ENCODE assay signal across 19 cellular contexts in genomic region chr6:16754864-16755263, GRCh38. TPM values are rescaled to one million over a fixed set of nuclear protein-coding genes. Genes with fewer than 3 reads are reported as not detected.
DNase-seq lines count a peak whose midpoint lies in the region; ATAC-seq and TF ChIP-seq lines count a peak whose summit lies in the region.
"Had no signal": no experiment of that assay in that cellular context is flagged by ENCODE, and none has a peak within 500 bp of the region (broad histone marks: within the 10 kb centered on the region; RNA-seq: fewer than 3 reads in every experiment).

No MANE protein-coding gene starts in this region.

- CTCF ChIA-PET in PC-3 (lab: Charles Lee) = no interaction called here
- CTCF ChIA-PET in naive thymus-derived CD4-positive, alpha-beta T cell (lab: Charles Lee) = no interaction called here

- peaks cover 28% of the 10 kb centered on the region for H3F3A ChIP-seq in PC-3 (ENCODE audit: low read length, unreplicated experiment)

- H3K27ac ChIP-seq in left ventricle myocardium inferior (replicated peaks) (peak overlapping the region; percentile 50), PC-3 (ENCODE audit: low read length) (peak overlapping the region; percentile 98), testis (no peak overlapping the region)
- H3K27ac ChIP-seq in naive thymus-derived CD4-positive, alpha-beta T cell (ENCODE audit: low read depth, low read length) = no peak overlapping the region
- H3K27ac ChIP-seq: SJSA1 had no signal

- H3K4me2 ChIP-seq in PC-3 (ENCODE audit: low read length) = peak overlapping the region; percentile 71

- ATAC-seq in Right ventricle myocardium inferior = no peak
- ATAC-seq in PC-3 = peak; percentile 48
- peak; percentile 75 for ATAC-seq in left colon
- no peak for ATAC-seq in stimulated activated naive B cell treated with anti-CD40 and anti-IgM and Interleukin-4, amounts not matched to agents 10 μg/mL and 1 μg/mL and 100 μg/mL, for 72 hours (replicated peaks)
- ATAC-seq in naive thymus-derived CD4-positive, alpha-beta T cell = no peak

- TF ChIP-seq POLR2A in testis (IDR thresholded peaks at IDR 0.05) = no peak

- peaks cover 42 to 66% of the 10 kb centered on the region in 2 donors for H3K36me3 Mint-ChIP-seq in stimulated activated naive B cell treated with anti-CD40 and anti-IgM and Interleukin-4, amounts not matched to agents 10 μg/mL and 1 μg/mL and 100 μg/mL, for 72 hours
- H3K36me3 Mint-ChIP-seq in naive thymus-derived CD4-positive, alpha-beta T cell = peaks cover 0 to 36% (median 4%) of the 10 kb centered on the region in 5 donors

- no peaks in the 10 kb centered on the region for H4K20me1 ChIP-seq in PC-3 (ENCODE audit: low read length)

- no peaks in the 10 kb centered on the region for H3K27me3 ChIP-seq in left ventricle myocardium inferior (ENCODE audit: low read depth)
- no peaks in the 10 kb centered on the region for H3K27me3 ChIP-seq in PC-3 (ENCODE audit: low read length)
- H3K27me3 ChIP-seq in testis = no peaks in the 10 kb centered on the region
- no peaks in the 10 kb centered on the region for H3K27me3 ChIP-seq in naive thymus-derived CD4-positive, alpha-beta T cell (ENCODE audit: control insufficient read depth in 2 of 2, insufficient read depth in 2 of 2, low read length in 2 of 2)
- H3K27me3 ChIP-seq: SJSA1 had no signal

- no peak overlapping the region for H3K27ac Mint-ChIP-seq in stimulated activated naive B cell treated with anti-CD40 and anti-IgM and Interleukin-4, amounts not matched to agents 10 μg/mL and 1 μg/mL and 100 μg/mL, for 72 hours
- no peak overlapping the region for H3K27ac Mint-ChIP-seq in naive thymus-derived CD4-positive, alpha-beta T cell
- H3K27ac Mint-ChIP-seq: activated naive CD8-positive, alpha-beta T cell treated with anti-CD3 and anti-CD28 coated beads for 36 hours had no signal

- H3K9me2 ChIP-seq in PC-3 (replicated peaks; ENCODE audit: low read length) = no peaks in the 10 kb centered on the region

- no peaks in the 10 kb centered on the region for H3K9me3 Mint-ChIP-seq in stimulated activated naive B cell treated with anti-CD40 and anti-IgM and Interleukin-4, amounts not matched to agents 10 μg/mL and 1 μg/mL and 100 μg/mL, for 72 hours
- no peaks in the 10 kb centered on the region for H3K9me3 Mint-ChIP-seq in naive thymus-derived CD4-positive, alpha-beta T cell
- H3K9me3 Mint-ChIP-seq: activated naive CD8-positive, alpha-beta T cell treated with anti-CD3 and anti-CD28 coated beads for 36 hours; CD4-positive, CD25-positive, alpha-beta regulatory T cell; mesothelial cell of epicardium had no signal

- no TSS peak for BruUV-seq in PC-3 (replicated peaks; lab: Mats Ljungman, UMichigan)

- POLR2A ChIA-PET in PC-3 (lab: Charles Lee; ENCODE audit: unreplicated experiment) = interaction anchor here (0.5 kb wide), 1 partner anchor 1342 kb away, joined by 11 read pairs; no protein-coding TSS in a partner anchor
- POLR2A ChIA-PET in naive thymus-derived CD4-positive, alpha-beta T cell (lab: Charles Lee) = interaction anchor here (1.1 to 1.2 kb wide), 2 partner anchors 8 to 14 kb away, joined by 4 read pairs; no protein-coding TSS in a partner anchor

- H3K36me3 ChIP-seq in left ventricle myocardium inferior (no peaks in the 10 kb centered on the region), PC-3 (ENCODE audit: low read depth, low read length) (no peaks in the 10 kb centered on the region), testis (ENCODE audit: low read depth, missing control alignments) (no peaks in the 10 kb centered on the region)
- peaks cover 0 to 4% (median 0%) of the 10 kb centered on the region in 3 experiments for H3K36me3 ChIP-seq in naive thymus-derived CD4-positive, alpha-beta T cell (ENCODE audit: control insufficient read depth in 2 of 3, insufficient read depth in 3 of 3, low read length in 3 of 3)

- peaks cover 78% of the 10 kb centered on the region for H3K79me2 ChIP-seq in PC-3 (ENCODE audit: low read length)

- H3K9ac ChIP-seq in PC-3 (ENCODE audit: low read length) = peak overlapping the region; percentile 64

- no peak overlapping the region for H2AFZ ChIP-seq in PC-3 (ENCODE audit: low read length)

- H3K4me3 ChIP-seq in left ventricle myocardium inferior (no peak overlapping the region), PC-3 (ENCODE audit: low read length) (peak overlapping the region; percentile 26; the same call in 1 of the 2 replicates), testis (no peak overlapping the region)
- H3K4me3 ChIP-seq in naive thymus-derived CD4-positive, alpha-beta T cell (ENCODE audit: low read length) = no peak overlapping the region
- H3K4me3 ChIP-seq: SJSA1, skin epidermis had no signal

- H3K4me3 Mint-ChIP-seq in stimulated activated naive B cell treated with anti-CD40 and anti-IgM and Interleukin-4, amounts not matched to agents 10 μg/mL and 1 μg/mL and 100 μg/mL, for 72 hours = no peak overlapping the region
- H3K4me3 Mint-ChIP-seq in naive thymus-derived CD4-positive, alpha-beta T cell = no peak overlapping the region
- H3K4me3 Mint-ChIP-seq: activated naive CD8-positive, alpha-beta T cell treated with anti-CD3 and anti-CD28 coated beads for 36 hours; mesothelial cell of epicardium had no signal

- H3K4me1 ChIP-seq in left ventricle myocardium inferior (peaks cover 100% of the 10 kb centered on the region), PC-3 (ENCODE audit: insufficient read depth, low read length) (peaks cover 84% of the 10 kb centered on the region), testis (peaks cover 19% of the 10 kb centered on the region)
- peaks cover 0 to 13% of the 10 kb centered on the region in 2 donors for H3K4me1 ChIP-seq in naive thymus-derived CD4-positive, alpha-beta T cell (ENCODE audit: control insufficient read depth in 2 of 2, insufficient read depth in 2 of 2, low read length in 2 of 2)

- H3K9me3 ChIP-seq in left ventricle myocardium inferior (replicated peaks) (no peaks in the 10 kb centered on the region), PC-3 (ENCODE audit: low read length) (no peaks in the 10 kb centered on the region), testis (no peaks in the 10 kb centered on the region)
- H3K9me3 ChIP-seq in naive thymus-derived CD4-positive, alpha-beta T cell (ENCODE audit: control insufficient read depth in 2 of 3, low read length in 3 of 3) = no peaks in the 10 kb centered on the region
- H3K9me3 ChIP-seq: SJSA1 had no signal

- H3K4me1 Mint-ChIP-seq in stimulated activated naive B cell treated with anti-CD40 and anti-IgM and Interleukin-4, amounts not matched to agents 10 μg/mL and 1 μg/mL and 100 μg/mL, for 72 hours = peaks cover 18 to 45% of the 10 kb centered on the region in 2 donors
- peaks cover 13 to 65% (median 25%) of the 10 kb centered on the region in 7 donors for H3K4me1 Mint-ChIP-seq in naive thymus-derived CD4-positive, alpha-beta T cell

- no peak for TF ChIP-seq CTCF in left ventricle myocardium inferior (IDR thresholded peaks at IDR 0.05; ENCODE audit: borderline replicate concordance)
- TF ChIP-seq CTCF in PC-3 (conservative IDR thresholded peaks at IDR 0.05; ENCODE audit: low read depth, low read length) = no peak
- TF ChIP-seq CTCF in testis (IDR thresholded peaks at IDR 0.05) = no peak

- intact Hi-C loops in left ventricle myocardium inferior (cut with micrococcal nuclease) = no loop called here
- intact Hi-C loops in Right ventricle myocardium inferior (cut with DNase I) = loop anchor here (5.0 kb wide), 1 partner anchor 83 kb away; no protein-coding TSS in a partner anchor
- intact Hi-C loops in PC-3 (cut with micrococcal nuclease) = loop anchor here (1.0 kb wide), 1 partner anchor 42 kb away; no protein-coding TSS in a partner anchor
- intact Hi-C loops in left colon (cut with DNase I, micrococcal nuclease) = no loop called here
- intact Hi-C loops in testis (cut with DNase I; ENCODE audit: low total_unique reads) = no loop called here
- intact Hi-C loops in naive thymus-derived CD4-positive, alpha-beta T cell (cut with micrococcal nuclease) = no loop called here

- DNase-seq in left ventricle myocardium inferior (no peak), Right ventricle myocardium inferior (ENCODE audit: missing footprints) (no peak), PC-3 (peak; percentile 87), left colon (no peak), testis (no peak), HUDEP-2 (lab: John Stamatoyannopoulos, UW; ENCODE audit: unreplicated experiment in 76 of 76) (no peak)
- DNase-seq in stimulated activated naive B cell treated with anti-CD40 and anti-IgM and Interleukin-4, amounts not matched to agents 10 μg/mL and 1 μg/mL and 100 μg/mL, for 72 hours = no peak
- DNase-seq in naive thymus-derived CD4-positive, alpha-beta T cell = no peak
- DNase-seq: activated CD4-positive, alpha-beta T cell treated with anti-CD3 and anti-CD28 coated beads for 48 hours; activated naive CD8-positive, alpha-beta T cell treated with anti-CD3 and anti-CD28 coated beads for 36 hours; CD4-positive, CD25-positive, alpha-beta regulatory T cell; effector CD4-positive, alpha-beta T cell; NCI-H1694; NCI-H510A; occipital lobe; T-helper 9 cell had no signal

- peaks cover 0 to 4% of the 10 kb centered on the region in 2 donors for H3K27me3 Mint-ChIP-seq in stimulated activated naive B cell treated with anti-CD40 and anti-IgM and Interleukin-4, amounts not matched to agents 10 μg/mL and 1 μg/mL and 100 μg/mL, for 72 hours
- no peaks in the 10 kb centered on the region for H3K27me3 Mint-ChIP-seq in naive thymus-derived CD4-positive, alpha-beta T cell
- H3K27me3 Mint-ChIP-seq: activated naive CD8-positive, alpha-beta T cell treated with anti-CD3 and anti-CD28 coated beads for 36 hours had no signal

RNA-seq across cellular contexts. Expression of gene ATXN1, which starts 6.4 kb away (rescaled TPM):
- total RNA-seq in left ventricle myocardium inferior (41.5 TPM), Right ventricle myocardium inferior (42.5 TPM), PC-3 (2014; rRNA removed) (19.1 and 27.0 TPM in 2 replicates), left colon (10 to 100 TPM; 26.9 to 55.1 TPM), testis (10 to 100 TPM; 64.3 to 84.1 TPM)
- 12.8 TPM for polyA plus RNA-seq in testis (ENCODE audit: insufficient read depth, low read depth, low replicate concordance)
- 10 to 100 TPM; 32.2 to 82.7 (median 47.4) TPM for total RNA-seq in naive thymus-derived CD4-positive, alpha-beta T cell
- 1 to 10 TPM; 1.5 to 3.0 TPM for polyA plus RNA-seq in naive thymus-derived CD4-positive, alpha-beta T cell

Comparison
In these comparisons a context has a peak if more than half of its experiments do, and no peak if none do; other contexts are left out.
1. intact Hi-C loops: an anchor here in Right ventricle myocardium inferior (5.0 kb wide) and PC-3 (1.0 kb wide); none called in left ventricle myocardium inferior, left colon, testis and naive thymus-derived CD4-positive, alpha-beta T cell.
2. H3K27ac ChIP-seq: peak in left ventricle myocardium inferior (single experiment) and PC-3 (single experiment); none in testis (0 of 2) and naive thymus-derived CD4-positive, alpha-beta T cell (single experiment).
3. ATAC-seq: peak in PC-3 (single experiment) and left colon (single experiment); none in Right ventricle myocardium inferior (single experiment), stimulated activated naive B cell treated with anti-CD40 and anti-IgM and Interleukin-4, amounts not matched to agents 10 μg/mL and 1 μg/mL and 100 μg/mL, for 72 hours (0 of 2) and naive thymus-derived CD4-positive, alpha-beta T cell (single experiment).